ENCODE assay signal across 8 cellular contexts in genomic region chr6:11043961-11044711, GRCh38. TPM values are rescaled to one million over a fixed set of nuclear protein-coding genes. Genes with fewer than 3 reads are reported as not detected.
A peak's percentile ranks its signal among the peaks of the same experiment; 100 is the strongest.
DNase-seq lines count a peak whose midpoint lies in the region; ATAC-seq, FAIRE-seq and TF ChIP-seq lines count a peak whose summit lies in the region.

TSS of gene ELOVL2 (minus strand) at chr6:11044305. CDS start at chr6:11044230, 75 bp downstream.

- FAIRE-seq in small intestine (lab: Jason Lieb, UNC): no peak

- H3K36me3 Mint-ChIP-seq in CD4-positive, CD25-positive, alpha-beta regulatory T cell: no peaks in the 10 kb centered on the region

- H3K4me1 Mint-ChIP-seq in CD4-positive, CD25-positive, alpha-beta regulatory T cell: peaks cover 0 to 14% (median 9%) of the 10 kb centered on the region in 4 donors

- DNase-seq in CD4-positive, CD25-positive, alpha-beta regulatory T cell: peak in 1 of 3 donors; percentile 6
- DNase-seq in NCI-H2227 treated with DMSO at 0.1 percent for 48 hours (lab: John Stamatoyannopoulos, UW) (peak; percentile 52), ascending aorta (ENCODE audit: low spot score in 2 of 2) (no peak), iPS DF 6.9 (ENCODE audit: low read depth, low spot score) (no peak), small intestine (no peak), globus pallidus (ENCODE audit: low spot score) (no peak), NCI-H1092 (lab: John Stamatoyannopoulos, UW) (no peak)

- ATAC-seq in CD4-positive, CD25-positive, alpha-beta regulatory T cell (ENCODE audit: low read depth in 2 of 2): peak in 1 of 2 donors; percentile 58
- peak; percentile 47 for ATAC-seq in GM19351 (IDR thresholded peaks at IDR 0.05; ENCODE audit: unreplicated experiment)

- H3K27ac Mint-ChIP-seq in CD4-positive, CD25-positive, alpha-beta regulatory T cell: no peak within 1 kb of the TSS

- WGBS in iPS DF 6.9 (ENCODE audit: insufficient coverage, insufficient read length): no CpG with 5 or more reads among the region's 124 CpGs
- 0 to 14% (median 2%) methylated on average over 16 to 124 of the region's 124 CpGs for WGBS in small intestine, 3 donors

- H3K4me1 ChIP-seq in CD4-positive, CD25-positive, alpha-beta regulatory T cell (ENCODE audit: control insufficient read depth, insufficient read depth, low read length, poor library complexity, severe bottlenecking): peaks cover 9% of the 10 kb centered on the region
- H3K4me1 ChIP-seq in ascending aorta: peaks cover 0 to 8% of the 10 kb centered on the region in 2 donors
- no peaks in the 10 kb centered on the region for H3K4me1 ChIP-seq in iPS DF 6.9 (ENCODE audit: control insufficient read depth, insufficient read depth, low read length)
- H3K4me1 ChIP-seq in small intestine (ENCODE audit: control insufficient read depth in 2 of 2, insufficient read depth in 1 of 2, low read depth in 1 of 2, low read length in 1 of 2): peaks cover 3% of the 10 kb centered on the region in 2 donors

- peak within 1 kb of the TSS; percentile 42 to 81 (median 75) for H3K4me3 Mint-ChIP-seq in CD4-positive, CD25-positive, alpha-beta regulatory T cell

- TF ChIP-seq CTCF in ascending aorta (IDR thresholded peaks at IDR 0.05): peak in 2 of 3 experiments; percentile 13 to 22

- peaks cover 0 to 6% of the 10 kb centered on the region in 2 experiments for H3K9me3 ChIP-seq in CD4-positive, CD25-positive, alpha-beta regulatory T cell (ENCODE audit: control insufficient read depth in 2 of 2, low read length in 2 of 2)
- H3K9me3 ChIP-seq in ascending aorta: no peaks in the 10 kb centered on the region
- no peaks in the 10 kb centered on the region for H3K9me3 ChIP-seq in iPS DF 6.9 (ENCODE audit: control insufficient read depth, insufficient read depth, low read length)
- no peaks in the 10 kb centered on the region for H3K9me3 ChIP-seq in small intestine (ENCODE audit: control insufficient read depth, low read depth)

- H3K36me3 ChIP-seq in CD4-positive, CD25-positive, alpha-beta regulatory T cell (ENCODE audit: control insufficient read depth, insufficient read depth, low read length): no peaks in the 10 kb centered on the region
- H3K36me3 ChIP-seq in ascending aorta: no peaks in the 10 kb centered on the region
- no peaks in the 10 kb centered on the region for H3K36me3 ChIP-seq in iPS DF 6.9 (ENCODE audit: control insufficient read depth, insufficient read depth, low read length)
- no peaks in the 10 kb centered on the region for H3K36me3 ChIP-seq in small intestine (ENCODE audit: control insufficient read depth in 2 of 2, insufficient read depth in 2 of 2, low read length in 2 of 2)

- no peak within 1 kb of the TSS for H3K4me3 ChIP-seq in CD4-positive, CD25-positive, alpha-beta regulatory T cell (ENCODE audit: low read depth, low read length)
- H3K4me3 ChIP-seq in ascending aorta (peak within 1 kb of the TSS; percentile 68 to 72), iPS DF 6.9 (ENCODE audit: low read length) (peak within 1 kb of the TSS; percentile 61), small intestine (ENCODE audit: low read depth in 1 of 2, low read length in 2 of 2) (peak within 1 kb of the TSS; percentile 30 to 75)

- H3K27me3 Mint-ChIP-seq in CD4-positive, CD25-positive, alpha-beta regulatory T cell: peaks cover 76% of the 10 kb centered on the region

- intact Hi-C loops in ascending aorta (cut with DNase I): no loop called here

- H3K27ac ChIP-seq in CD4-positive, CD25-positive, alpha-beta regulatory T cell (ENCODE audit: insufficient read depth, low read length, poor library complexity, severe bottlenecking): no peak within 1 kb of the TSS
- H3K27ac ChIP-seq in ascending aorta (no peak within 1 kb of the TSS), iPS DF 6.9 (ENCODE audit: low read length) (no peak within 1 kb of the TSS), small intestine (ENCODE audit: low read depth in 1 of 2, low read length in 1 of 2) (no peak within 1 kb of the TSS)

- H3K27me3 ChIP-seq in CD4-positive, CD25-positive, alpha-beta regulatory T cell (ENCODE audit: control insufficient read depth, insufficient read depth, low read length): peaks cover 55% of the 10 kb centered on the region
- H3K27me3 ChIP-seq in ascending aorta (peaks cover 8% of the 10 kb centered on the region), iPS DF 6.9 (ENCODE audit: control insufficient read depth, insufficient read depth, low read length) (peaks cover 15% of the 10 kb centered on the region), small intestine (ENCODE audit: control insufficient read depth in 2 of 2, insufficient read depth in 2 of 2, low read length in 2 of 2) (peaks cover 8 to 20% of the 10 kb centered on the region in 2 donors)

- peaks cover 0 to 3% (median 0%) of the 10 kb centered on the region in 7 donors for H3K9me3 Mint-ChIP-seq in CD4-positive, CD25-positive, alpha-beta regulatory T cell

RNA-seq across cellular contexts. Expression of gene ELOVL2, which starts in this region (rescaled TPM):
- not detected for total RNA-seq in CD4-positive, CD25-positive, alpha-beta regulatory T cell
- polyA plus RNA-seq in CD4-positive, CD25-positive, alpha-beta regulatory T cell: not detected
- 0.11 TPM for total RNA-seq in ascending aorta
- polyA plus RNA-seq in small intestine: under 1 TPM in 1 of 3 donors, not detected in 2; 0.48 TPM
